25 cellular contexts compared by ENCODE assay signal in the genomic region with DNA sequence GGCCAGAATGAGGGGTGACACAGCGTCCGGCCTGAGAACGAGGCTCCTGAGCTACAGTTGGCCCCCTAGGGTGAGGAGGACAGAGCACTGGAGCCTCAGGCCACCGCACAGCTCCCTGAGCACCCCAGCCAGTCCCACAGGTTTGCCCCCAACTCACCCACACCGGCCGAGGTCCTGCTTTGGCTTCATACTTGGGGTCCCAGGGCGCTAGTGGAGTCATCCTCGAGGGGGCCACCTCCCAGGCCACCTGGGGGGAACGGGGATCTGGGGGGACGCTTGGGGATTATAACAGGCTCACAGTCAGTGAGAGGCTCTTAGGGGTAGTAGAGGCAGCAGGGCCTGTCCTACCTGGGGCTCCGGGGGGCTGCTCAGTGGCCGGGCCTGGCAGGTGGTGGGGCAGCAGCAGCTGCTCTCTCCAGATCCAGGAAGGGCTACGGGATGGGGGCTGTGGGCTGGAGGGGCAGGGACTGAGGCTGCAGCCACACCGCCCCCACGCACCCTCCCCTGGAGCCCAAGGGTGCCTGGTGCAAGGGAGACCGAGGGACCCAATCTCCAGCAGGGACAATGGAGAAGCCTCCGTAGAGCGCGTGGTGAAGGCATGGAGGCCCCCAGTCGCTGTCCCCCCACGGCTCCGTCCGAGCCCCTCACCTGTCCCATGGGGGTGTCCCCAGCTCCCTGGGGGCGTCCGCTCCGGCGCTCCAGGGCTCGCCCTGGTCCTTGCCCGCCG. TPM values are rescaled to one million over a fixed set of nuclear protein-coding genes. Genes with fewer than 3 reads are reported as not detected.
DNase-seq lines count a peak whose midpoint lies in the region; TF ChIP-seq lines count a peak whose summit lies in the region.
"Had no signal": no experiment of that assay in that cellular context is flagged by ENCODE, and none has a peak within 500 bp of the region (broad histone marks: within the 10 kb centered on the region; RNA-seq: fewer than 3 reads in every experiment).

No MANE protein-coding gene starts in this region.

- H3K23ac ChIP-seq in H9 (ENCODE audit: insufficient read length, low read depth, low read length): no peak overlapping the region

- no peak overlapping the region for H2BK12ac ChIP-seq in H9 (ENCODE audit: insufficient read length, low read depth, low read length)

- H3K4ac ChIP-seq in H9 (ENCODE audit: low read depth, low read length): no peak overlapping the region

- no peak overlapping the region for H3K56ac ChIP-seq in H9 (ENCODE audit: insufficient read length, low read depth, low read length)

- no peak overlapping the region for H4K91ac ChIP-seq in H9 (ENCODE audit: insufficient read length, low read depth, low read length)

- peaks cover 0 to 2% of the 10 kb centered on the region in 2 experiments; a peak in 1 of 5 replicates for H3K9me3 Mint-ChIP-seq in H9
- H3K9me3 Mint-ChIP-seq in endodermal cell: no peaks in the 10 kb centered on the region
- H3K9me3 Mint-ChIP-seq in HFFc6: no peaks in the 10 kb centered on the region
- no peaks in the 10 kb centered on the region for H3K9me3 Mint-ChIP-seq in osteocyte (ENCODE audit: unreplicated experiment)
- H3K9me3 Mint-ChIP-seq: GM23338, IgD-negative memory B cell had no signal

- H3K4me2 ChIP-seq in DOHH2 (ENCODE audit: low read length): no peak overlapping the region
- no peak overlapping the region for H3K4me2 ChIP-seq in H9 (ENCODE audit: insufficient read depth, insufficient read length, low read length)

- H3K36me3 Mint-ChIP-seq in H9 (ENCODE audit: insufficient read depth in 1 of 3, low read depth in 3 of 3): peaks cover 8 to 18% (median 17%) of the 10 kb centered on the region in 3 experiments; a peak in 6 of 7 replicates
- H3K36me3 Mint-ChIP-seq in endodermal cell (ENCODE audit: low read depth): peaks cover 23% of the 10 kb centered on the region
- no peaks in the 10 kb centered on the region for H3K36me3 Mint-ChIP-seq in HFFc6 (ENCODE audit: low read depth)
- peaks cover 9% of the 10 kb centered on the region for H3K36me3 Mint-ChIP-seq in osteocyte (ENCODE audit: unreplicated experiment)

- H4K20me1 ChIP-seq in DOHH2 (ENCODE audit: control insufficient read depth, insufficient read depth, low read depth, low read length) (peaks cover 5% of the 10 kb centered on the region; the same call in 1 of the 2 replicates), H9 (ENCODE audit: control insufficient read depth, insufficient read depth, insufficient read length) (no peaks in the 10 kb centered on the region)

- H3K9ac ChIP-seq in H9 (ENCODE audit: extremely low read depth, insufficient read length, low read length) (no peak overlapping the region), endodermal cell (ENCODE audit: extremely low read depth, low read length, poor library complexity, severe bottlenecking) (no peak overlapping the region)

- no peak overlapping the region for H2BK120ac ChIP-seq in H9 (ENCODE audit: low read depth, low read length, poor library complexity, severe bottlenecking)

- H4K5ac ChIP-seq in H9 (ENCODE audit: insufficient read length, low read depth, low read length): no peak overlapping the region

- H3K4me3 ChIP-seq in DOHH2 (ENCODE audit: low read length) (no peak overlapping the region), endodermal cell (ENCODE audit: low read length) (no peak overlapping the region)
- H3K4me3 ChIP-seq: GM23338, MG63, SK-N-MC had no signal

- H3T11ph ChIP-seq in H9 (ENCODE audit: low read length): no peak overlapping the region

- H3K36me3 ChIP-seq in DOHH2 (ENCODE audit: control insufficient read depth, low read length) (peaks cover 38% of the 10 kb centered on the region), endodermal cell (ENCODE audit: control insufficient read depth, insufficient read depth, low read length) (peaks cover 10% of the 10 kb centered on the region)
- H3K36me3 ChIP-seq: MG63 had no signal

- no peak overlapping the region for H4K8ac ChIP-seq in H9 (replicated peaks; ENCODE audit: insufficient read length, low read depth, low read length)

- H2AFZ ChIP-seq in H9 (ENCODE audit: low read length): no peak overlapping the region
- H2AFZ ChIP-seq: GM23338 had no signal

- H3K27ac Mint-ChIP-seq in H9 (no peak overlapping the region), endodermal cell (no peak overlapping the region), HFFc6 (no peak overlapping the region), osteocyte (ENCODE audit: unreplicated experiment) (no peak overlapping the region)
- H3K27ac Mint-ChIP-seq: GM23338 had no signal

- H3K9me2 ChIP-seq in DOHH2 (replicated peaks; ENCODE audit: control insufficient read depth, low read length): no peaks in the 10 kb centered on the region

- TF ChIP-seq CTCF in DOHH2 (IDR thresholded peaks at IDR 0.05; ENCODE audit: low read depth, low read length, poor library complexity, severe bottlenecking) (peak; percentile 5), H9 (conservative IDR thresholded peaks at IDR 0.05) (no peak), endodermal cell (conservative IDR thresholded peaks at IDR 0.05) (no peak), HFFc6 (IDR thresholded peaks at IDR 0.05) (no peak), osteocyte (IDR thresholded peaks at IDR 0.05) (no peak)

- DNase-seq in H9: peak; percentile 29
- peak; percentile 49 for DNase-seq in endodermal cell
- peak; percentile 73 for DNase-seq in posterior vena cava (ENCODE audit: low spot score)
- no peak for DNase-seq in HFFc6
- DNase-seq in activated gamma-delta T cell (lab: John Stamatoyannopoulos, UW): no peak
- DNase-seq in osteocyte (ENCODE audit: extremely low spot score, unreplicated experiment): no peak
- DNase-seq in NAMALWA (ENCODE audit: low spot score): no peak
- DNase-seq: ACHN, DMS79 treated with DMSO at 0.1 percent for 48 hours, Kasumi-1, MG63, NCI-H1092, NCI-H146, NCI-H2029 treated with DMSO at 0.1 percent for 48 hours, NCI-H2171, NCI-H526, T-helper 1 cell had no signal

- H3K79me1 ChIP-seq in H9 (ENCODE audit: insufficient read depth, low read depth, low read length, poor library complexity, severe bottlenecking): no peaks in the 10 kb centered on the region

- H3K27me3 ChIP-seq in DOHH2 (ENCODE audit: control insufficient read depth, low read length) (peaks cover 11% of the 10 kb centered on the region), H9 (ENCODE audit: insufficient read depth, low read length) (no peaks in the 10 kb centered on the region), endodermal cell (ENCODE audit: control insufficient read depth, insufficient read depth, low read length, poor library complexity, severe bottlenecking) (no peaks in the 10 kb centered on the region)
- H3K27me3 ChIP-seq: MG63 had no signal

- H3K27me3 Mint-ChIP-seq in H9 (ENCODE audit: low read depth): peaks cover 5% of the 10 kb centered on the region
- H3K27me3 Mint-ChIP-seq in endodermal cell (ENCODE audit: insufficient read depth): no peaks in the 10 kb centered on the region
- peaks cover 19% of the 10 kb centered on the region for H3K27me3 Mint-ChIP-seq in HFFc6 (ENCODE audit: insufficient read depth)
- H3K27me3 Mint-ChIP-seq in osteocyte (ENCODE audit: unreplicated experiment): no peaks in the 10 kb centered on the region
- H3K27me3 Mint-ChIP-seq: IgD-negative memory B cell had no signal

- H3K9me3 ChIP-seq in DOHH2 (ENCODE audit: control insufficient read depth, insufficient read depth, low read length) (no peaks in the 10 kb centered on the region), H9 (ENCODE audit: control insufficient read depth, low read depth, low read length) (no peaks in the 10 kb centered on the region), endodermal cell (ENCODE audit: control insufficient read depth, low read length) (no peaks in the 10 kb centered on the region)
- H3K9me3 ChIP-seq: MG63 had no signal

- no peak overlapping the region; the same call in 1 of the 2 replicates for H3K14ac ChIP-seq in H9 (ENCODE audit: insufficient read depth, low read length)

- intact Hi-C loops in posterior vena cava (cut with DNase I): no loop called here

- H2BK5ac ChIP-seq in H9 (ENCODE audit: insufficient read length, low read length): no peak overlapping the region

- H2BK20ac ChIP-seq in H9 (ENCODE audit: low read depth, low read length, poor library complexity, severe bottlenecking): no peak overlapping the region

- no CpG with 5 or more reads among the region's 30 CpGs for WGBS in H9 (ENCODE audit: extremely low coverage, insufficient read length, low lambda C conversion rate)
- WGBS in endodermal cell (ENCODE audit: insufficient coverage in 1 of 2, insufficient read length in 1 of 2), 2 experiments: 95 to 98% methylated on average over 18 to 30 of the region's 30 CpGs

- H3K23me2 ChIP-seq in H9 (ENCODE audit: insufficient read length, low read depth, low read length, poor library complexity, severe bottlenecking): peaks cover 9% of the 10 kb centered on the region

- no peak overlapping the region for H3K18ac ChIP-seq in H9 (ENCODE audit: insufficient read length, low read depth, low read length)

- H3K27ac ChIP-seq in DOHH2 (ENCODE audit: low read depth, low read length) (no peak overlapping the region), H9 (ENCODE audit: insufficient read length, low read depth, low read length) (no peak overlapping the region), endodermal cell (ENCODE audit: low read depth, low read length) (no peak overlapping the region)
- H3K27ac ChIP-seq: C4-2B, HL-60, SK-N-MC had no signal

- H3F3A ChIP-seq in DOHH2 (ENCODE audit: control insufficient read depth, insufficient read depth): no peaks in the 10 kb centered on the region

- no peak overlapping the region for H2AK5ac ChIP-seq in H9 (ENCODE audit: insufficient read length, low read length)

- H3K79me2 ChIP-seq in DOHH2 (ENCODE audit: control insufficient read depth, low read length) (no peaks in the 10 kb centered on the region), H9 (ENCODE audit: insufficient read depth, low read length) (no peaks in the 10 kb centered on the region)

- no peak overlapping the region for H2BK15ac ChIP-seq in H9 (ENCODE audit: low read depth, low read length)

- H3K4me3 Mint-ChIP-seq in H9 (no peak overlapping the region), endodermal cell (no peak overlapping the region), HFFc6 (no peak overlapping the region), osteocyte (ENCODE audit: unreplicated experiment) (no peak overlapping the region)
- H3K4me3 Mint-ChIP-seq: GM23338, IgD-negative memory B cell had no signal

- H3K4me1 ChIP-seq in DOHH2 (ENCODE audit: control insufficient read depth, low read length) (peaks cover 25% of the 10 kb centered on the region), H9 (ENCODE audit: insufficient read depth, low read length) (peaks cover 5% of the 10 kb centered on the region; the same call in 1 of the 2 replicates), endodermal cell (ENCODE audit: control insufficient read depth, insufficient read depth, low read length) (peaks cover 4% of the 10 kb centered on the region)

- peaks cover 25 to 28% of the 10 kb centered on the region in 2 experiments for H3K4me1 Mint-ChIP-seq in H9
- H3K4me1 Mint-ChIP-seq in endodermal cell: peaks cover 16% of the 10 kb centered on the region
- H3K4me1 Mint-ChIP-seq in HFFc6 (ENCODE audit: low read depth): no peaks in the 10 kb centered on the region; the same call in 1 of the 2 replicates
- H3K4me1 Mint-ChIP-seq in osteocyte (ENCODE audit: unreplicated experiment): peaks cover 15% of the 10 kb centered on the region

RNA-seq across cellular contexts. Expression of a gene that starts 0.6 kb away (rescaled TPM):
- 4.2 and 5.1 TPM in 2 replicates for total RNA-seq in H9 (2021)
- 1 to 10 TPM; 5.8 to 6.3 TPM for total RNA-seq in endodermal cell
- 5.6 TPM for polyA plus RNA-seq in endodermal cell (2013, experiment 1 of 2)
- 4.6 TPM for polyA plus RNA-seq in endodermal cell (2013, experiment 2 of 2)
- 1 to 10 TPM; 2.8 to 5.0 TPM for total RNA-seq in posterior vena cava
- total RNA-seq in HFFc6 (2021; fragmentation: NEBNext Ultra II Directional; extraction: Animal tissue kit (Norgen Biotek cat#: 25700)): under 1 TPM in 3 of 6 experiments, not detected in 3; 0.40 to 0.87 (median 0.55) TPM
- total RNA-seq in osteocyte: 1.5 TPM in 1 of 2 replicates, not detected in the other
- total RNA-seq: G401 had no signal

RNA-seq across cellular contexts. Expression of a gene that starts 12.8 kb away (rescaled TPM):
- total RNA-seq in H9 (2021): 36.8 and 39.1 TPM in 2 replicates
- 10 to 100 TPM; 49.4 to 56.0 TPM for total RNA-seq in endodermal cell
- polyA plus RNA-seq in endodermal cell (2013, experiment 1 of 2): 50.6 TPM
- polyA plus RNA-seq in endodermal cell (2013, experiment 2 of 2): 40.0 TPM
- 10 to 100 TPM; 28.5 to 30.7 TPM for total RNA-seq in posterior vena cava
- total RNA-seq in HFFc6 (2021; fragmentation: NEBNext Ultra II Directional; extraction: Animal tissue kit (Norgen Biotek cat#: 25700)): 10 to 100 TPM; 34.7 to 40.6 (median 38.5) TPM
- total RNA-seq in osteocyte: 76.2 and 90.9 TPM in 2 replicates

RNA-seq across cellular contexts. Expression of a gene that starts 13.0 kb away (rescaled TPM):
- 0.85 and 1.3 TPM in 2 replicates for total RNA-seq in H9 (2021)
- total RNA-seq in endodermal cell: 1 to 10 TPM; 1.3 to 3.0 TPM
- polyA plus RNA-seq in endodermal cell (2013, experiment 1 of 2): 2.4 TPM
- 1.4 TPM for polyA plus RNA-seq in endodermal cell (2013, experiment 2 of 2)
- total RNA-seq in posterior vena cava: under 1 TPM; 0.14 to 0.51 TPM
- total RNA-seq in HFFc6 (2021; fragmentation: NEBNext Ultra II Directional; extraction: Animal tissue kit (Norgen Biotek cat#: 25700)): under 1 TPM; 0.20 to 0.47 (median 0.28) TPM
- total RNA-seq in osteocyte: 0.46 and 0.94 TPM in 2 replicates
- total RNA-seq: HT1080 had no signal

RNA-seq across cellular contexts. Expression of a gene that starts 29.1 kb away (rescaled TPM):
- total RNA-seq in H9 (2021) (25.8 and 26.1 TPM in 2 replicates), endodermal cell (10 to 100 TPM; 17.5 to 37.7 TPM), posterior vena cava (100 to 1,000 TPM in 1 of 2 donors, 10 to 100 TPM in 1; 79.5 to 230 TPM), osteocyte (608 and 626 TPM in 2 replicates)
- 47.4 TPM for polyA plus RNA-seq in endodermal cell (2013, experiment 1 of 2)
- polyA plus RNA-seq in endodermal cell (2013, experiment 2 of 2): 40.5 TPM
- 100 to 1,000 TPM; 291 to 396 (median 388) TPM for total RNA-seq in HFFc6 (2021; fragmentation: NEBNext Ultra II Directional; extraction: Animal tissue kit (Norgen Biotek cat#: 25700))

RNA-seq across cellular contexts. Expression of a gene that starts 34.1 kb away (rescaled TPM):
- total RNA-seq in H9 (2021) (11.2 and 12.7 TPM in 2 replicates), endodermal cell (10 to 100 TPM in 1 of 2 donors, 1 to 10 TPM in 1; 8.5 to 28.9 TPM), posterior vena cava (10 to 100 TPM; 18.8 to 20.4 TPM), osteocyte (10.2 and 10.8 TPM in 2 replicates)
- polyA plus RNA-seq in endodermal cell (2013, experiment 1 of 2): 6.1 TPM
- polyA plus RNA-seq in endodermal cell (2013, experiment 2 of 2): 11.2 TPM
- total RNA-seq in HFFc6 (2021; fragmentation: NEBNext Ultra II Directional; extraction: Animal tissue kit (Norgen Biotek cat#: 25700)): 10 to 100 TPM; 14.4 to 21.4 (median 18.9) TPM

Comparison
In these comparisons a context has a peak if more than half of its experiments do, and no peak if none do; other contexts are left out.
1. DNase-seq: peak in H9 (single experiment), endodermal cell (single experiment) and posterior vena cava (single experiment); none in HFFc6 (single experiment), activated gamma-delta T cell (single experiment), osteocyte (single experiment) and NAMALWA (single experiment).